1 cellular context compared by ENCODE assay signal in genomic region chr10:4994260-4994659, GRCh38. TPM values are rescaled to one million over a fixed set of nuclear protein-coding genes. Genes with fewer than 3 reads are reported as not detected.
"Had no signal": no experiment of that assay in that cellular context is flagged by ENCODE, and none has a peak within 500 bp of the region (broad histone marks: within the 10 kb centered on the region; RNA-seq: fewer than 3 reads in every experiment).

No MANE protein-coding gene starts in this region.

RNA-seq across cellular contexts. Expression of gene AKR1C2, which starts 9.4 kb away (rescaled TPM):
- total RNA-seq: H7 had no signal
